In the genomic region with DNA sequence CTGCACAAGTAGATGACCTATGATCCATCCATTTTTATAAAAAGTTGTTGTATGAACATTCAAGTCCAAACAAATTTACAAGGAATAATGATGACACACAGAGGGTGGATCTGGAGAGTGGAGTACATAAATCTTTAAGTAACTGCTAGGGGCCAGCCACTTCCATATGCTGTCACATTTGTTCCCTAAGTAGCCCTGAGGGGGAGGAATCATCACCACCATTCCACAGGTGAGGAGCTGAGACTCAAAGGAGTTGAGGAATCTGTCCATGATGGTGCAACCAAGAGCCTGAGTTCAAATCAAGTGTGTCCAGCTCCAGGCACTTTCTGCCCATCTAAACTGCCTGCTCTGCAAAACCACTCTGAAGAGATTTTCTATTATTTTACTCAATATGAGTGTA, we compare ENCODE assay signal across 19 cellular contexts.
DNase-seq lines count a peak whose midpoint lies in the region; ATAC-seq, FAIRE-seq and TF ChIP-seq lines count a peak whose summit lies in the region.
"Had no signal": no experiment of that assay in that cellular context is flagged by ENCODE, and none has a peak within 500 bp of the region (broad histone marks: within the 10 kb centered on the region; RNA-seq: fewer than 3 reads in every experiment).

No MANE protein-coding gene starts in this region.

- CTCF ChIA-PET in activated CD4-positive, alpha-beta T cell treated with anti-CD3 and anti-CD28 coated beads, Interleukin-2, amount 10 ng/mL, durations not matched to agents 7 days and 5 days (lab: Charles Lee), result interaction anchor here (0.8 kb wide), 1 partner anchor 8 kb away, joined by 3 read pairs; no protein-coding TSS in a partner anchor

- H3K27ac ChIP-seq in foreskin keratinocyte, result no peak overlapping the region
- H3K27ac ChIP-seq: GM23248 had no signal

- H3K36me3 ChIP-seq in bronchial epithelial cell (ENCODE audit: control insufficient read depth, insufficient read depth, low read length), result peaks cover 3% of the 10 kb centered on the region

- FAIRE-seq in bronchial epithelial cell (lab: Jason Lieb, UNC), result no peak
- FAIRE-seq: GM12891, GM18507, H1 had no signal

- H3K27ac Mint-ChIP-seq in stimulated activated naive B cell treated with anti-CD40 and anti-IgM and Interleukin-4, amounts not matched to agents 10 μg/mL and 1 μg/mL and 100 μg/mL, for 72 hours, result peak overlapping the region; percentile 27
- no peak overlapping the region for H3K27ac Mint-ChIP-seq in activated CD4-positive, alpha-beta T cell treated with anti-CD3 and anti-CD28 coated beads, Interleukin-2, amount 10 ng/mL, durations not matched to agents 7 days and 5 days
- H3K27ac Mint-ChIP-seq: CD4-positive, alpha-beta memory T cell had no signal

- H3K4me1 ChIP-seq in foreskin keratinocyte, result peaks cover 10% of the 10 kb centered on the region

- POLR2A ChIA-PET in activated CD4-positive, alpha-beta T cell treated with anti-CD3 and anti-CD28 coated beads, Interleukin-2, amount 10 ng/mL, durations not matched to agents 7 days and 5 days (lab: Charles Lee), result no interaction called here

- DNase-seq in bronchial epithelial cell (ENCODE audit: low read depth) (peak; percentile 17), foreskin keratinocyte (peak; percentile 19 to 62)
- DNase-seq in stimulated activated naive B cell treated with anti-CD40 and anti-IgM and Interleukin-4, amounts not matched to agents 10 μg/mL and 1 μg/mL and 100 μg/mL, for 72 hours, result no peak
- no peak for DNase-seq in activated CD4-positive, alpha-beta T cell treated with anti-CD3 and anti-CD28 coated beads, Interleukin-2, amount 10 ng/mL, durations not matched to agents 7 days and 5 days
- DNase-seq: C1 segment of cervical spinal cord; Calu3; CD4-positive, alpha-beta memory T cell; COR-L47; DMS53; DMS79 treated with DMSO at 0.1 percent for 48 hours; GF-D8; GM23248; H7; HCEC 1CT had no signal

- peaks cover 0 to 6% of the 10 kb centered on the region in 2 donors for H3K4me1 Mint-ChIP-seq in stimulated activated naive B cell treated with anti-CD40 and anti-IgM and Interleukin-4, amounts not matched to agents 10 μg/mL and 1 μg/mL and 100 μg/mL, for 72 hours
- H3K4me1 Mint-ChIP-seq in activated CD4-positive, alpha-beta T cell treated with anti-CD3 and anti-CD28 coated beads, Interleukin-2, amount 10 ng/mL, durations not matched to agents 7 days and 5 days, result no peaks in the 10 kb centered on the region
- H3K4me1 Mint-ChIP-seq: CD4-positive, alpha-beta memory T cell had no signal

- no peak overlapping the region for H3K4me3 Mint-ChIP-seq in stimulated activated naive B cell treated with anti-CD40 and anti-IgM and Interleukin-4, amounts not matched to agents 10 μg/mL and 1 μg/mL and 100 μg/mL, for 72 hours
- no peak overlapping the region for H3K4me3 Mint-ChIP-seq in activated CD4-positive, alpha-beta T cell treated with anti-CD3 and anti-CD28 coated beads, Interleukin-2, amount 10 ng/mL, durations not matched to agents 7 days and 5 days
- H3K4me3 Mint-ChIP-seq: CD4-positive, alpha-beta memory T cell had no signal

- no peak overlapping the region for H3K4me3 ChIP-seq in bronchial epithelial cell (ENCODE audit: low read depth, low read length)
- H3K4me3 ChIP-seq: GM23248 had no signal

- no peak for TF ChIP-seq CTCF in bronchial epithelial cell (IDR thresholded peaks at IDR 0.05; ENCODE audit: insufficient read depth, low read length, severe bottlenecking)
- TF ChIP-seq CTCF in foreskin keratinocyte (conservative IDR thresholded peaks at IDR 0.05), result no peak

- no peaks in the 10 kb centered on the region for H3K27me3 Mint-ChIP-seq in stimulated activated naive B cell treated with anti-CD40 and anti-IgM and Interleukin-4, amounts not matched to agents 10 μg/mL and 1 μg/mL and 100 μg/mL, for 72 hours
- no peaks in the 10 kb centered on the region for H3K27me3 Mint-ChIP-seq in activated CD4-positive, alpha-beta T cell treated with anti-CD3 and anti-CD28 coated beads, Interleukin-2, amount 10 ng/mL, durations not matched to agents 7 days and 5 days
- H3K27me3 Mint-ChIP-seq: CD4-positive, alpha-beta memory T cell had no signal

- H3K36me3 Mint-ChIP-seq in stimulated activated naive B cell treated with anti-CD40 and anti-IgM and Interleukin-4, amounts not matched to agents 10 μg/mL and 1 μg/mL and 100 μg/mL, for 72 hours, result peaks cover 10 to 27% of the 10 kb centered on the region in 2 donors
- no peaks in the 10 kb centered on the region for H3K36me3 Mint-ChIP-seq in activated CD4-positive, alpha-beta T cell treated with anti-CD3 and anti-CD28 coated beads, Interleukin-2, amount 10 ng/mL, durations not matched to agents 7 days and 5 days (ENCODE audit: low read depth)

- no peaks in the 10 kb centered on the region for H3K9me3 Mint-ChIP-seq in stimulated activated naive B cell treated with anti-CD40 and anti-IgM and Interleukin-4, amounts not matched to agents 10 μg/mL and 1 μg/mL and 100 μg/mL, for 72 hours
- peaks cover 4% of the 10 kb centered on the region for H3K9me3 Mint-ChIP-seq in activated CD4-positive, alpha-beta T cell treated with anti-CD3 and anti-CD28 coated beads, Interleukin-2, amount 10 ng/mL, durations not matched to agents 7 days and 5 days

- ATAC-seq in foreskin keratinocyte (peak; percentile 55), GM18861 (IDR thresholded peaks at IDR 0.05; ENCODE audit: unreplicated experiment) (no peak), GM19397 (IDR thresholded peaks at IDR 0.05; ENCODE audit: unreplicated experiment) (no peak)
- ATAC-seq in stimulated activated naive B cell treated with anti-CD40 and anti-IgM and Interleukin-4, amounts not matched to agents 10 μg/mL and 1 μg/mL and 100 μg/mL, for 72 hours (replicated peaks), result no peak

- H3K27me3 ChIP-seq in bronchial epithelial cell (ENCODE audit: control insufficient read depth, insufficient read depth, low read length) (no peaks in the 10 kb centered on the region), foreskin keratinocyte (no peaks in the 10 kb centered on the region)

Comparison
In these comparisons a context has a peak if more than half of its experiments do, and no peak if none do; other contexts are left out.
1. DNase-seq: peak in bronchial epithelial cell (single experiment) and foreskin keratinocyte (2 of 2); none in stimulated activated naive B cell treated with anti-CD40 and anti-IgM and Interleukin-4, amounts not matched to agents 10 μg/mL and 1 μg/mL and 100 μg/mL, for 72 hours (single experiment) and activated CD4-positive, alpha-beta T cell treated with anti-CD3 and anti-CD28 coated beads, Interleukin-2, amount 10 ng/mL, durations not matched to agents 7 days and 5 days (single experiment).